Comparison of ENCODE assay signal across 8 cellular contexts in the genomic region with DNA sequence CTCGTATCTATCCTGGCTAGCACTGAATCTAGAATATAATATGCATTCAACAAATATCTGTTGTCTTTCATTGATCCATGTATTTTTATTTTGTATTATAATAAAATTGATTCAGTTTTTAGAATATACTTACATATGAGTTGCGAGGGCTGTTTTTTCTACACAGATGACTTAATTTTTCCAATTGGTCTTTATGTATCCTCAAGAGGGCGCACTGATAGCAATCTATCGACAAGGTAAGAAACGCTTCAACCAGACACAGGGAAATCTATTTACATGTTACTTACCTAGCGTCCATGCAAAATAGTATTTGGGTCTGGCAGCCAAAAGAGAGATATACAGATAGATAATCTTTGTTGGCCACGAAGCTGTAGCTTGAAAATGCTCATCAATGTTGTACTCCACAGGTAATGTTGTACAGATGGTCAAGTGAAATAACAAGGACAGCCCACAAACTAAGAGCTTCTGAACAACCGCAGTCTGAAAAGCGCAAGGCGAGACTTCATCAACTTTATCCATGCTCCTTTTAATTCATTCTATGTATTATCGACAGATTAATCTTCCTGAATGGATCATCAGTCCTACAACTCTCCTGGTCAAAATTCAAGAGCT. TPM values are rescaled to one million over a fixed set of nuclear protein-coding genes. Genes with fewer than 3 reads are reported as not detected.
DNase-seq lines count a peak whose midpoint lies in the region; ATAC-seq and TF ChIP-seq lines count a peak whose summit lies in the region.

No MANE protein-coding gene starts in this region.

- H3K4me3 ChIP-seq in HFF-Myc (replicated peaks; ENCODE audit: low read depth, low read length) (no peak overlapping the region), choroid plexus epithelial cell (ENCODE audit: low read depth, low read length) (no peak overlapping the region)

- ATAC-seq in HG03469 (IDR thresholded peaks at IDR 0.05; ENCODE audit: unreplicated experiment) (no peak), GM18505 (IDR thresholded peaks at IDR 0.05; ENCODE audit: unreplicated experiment) (no peak)

- no peak for TF ChIP-seq POLR2A in GM18505 (IDR thresholded peaks at IDR 0.05; ENCODE audit: borderline replicate concordance, extremely low read depth, insufficient read depth, insufficient read length)

- TF ChIP-seq CTCF in HFF-Myc (IDR thresholded peaks at IDR 0.05; ENCODE audit: low read depth, low read length, missing control alignments) (peak; percentile 56), choroid plexus epithelial cell (conservative IDR thresholded peaks at IDR 0.05; ENCODE audit: low read depth, low read length) (peak; percentile 67)

- in situ Hi-C loops in Caki2 (cut with HindIII; ENCODE audit: low pct_unique_long_range_greater_than_20kb, low sequenced_read_pairs) = no loop called here

- DNase-seq in Caki2 (ENCODE audit: low read depth) (peak; percentile 27), HFF-Myc (ENCODE audit: extremely low read depth, low read depth) (peak; percentile 30), NCI-H69 (lab: John Stamatoyannopoulos, UW) (peak; percentile 73), choroid plexus epithelial cell (ENCODE audit: low read depth) (peak; percentile 87), myocyte (ENCODE audit: low read depth) (peak; percentile 62)
- DNase-seq in activated effector memory CD4-positive, alpha-beta T cell treated with Interleukin-2 at 50 U/mL for 16 hours = no peak

RNA-seq across cellular contexts. Expression of a gene that starts 35.5 kb away (rescaled TPM):
- 12.4 and 17.8 TPM in 2 replicates for total RNA-seq in Caki2 (2014; rRNA removed; shearing (Covaris generic); ENCODE audit: low replicate concordance)
- total RNA-seq in myocyte = 49.9 and 62.0 TPM in 2 replicates
- 23.9 TPM for polyA plus RNA-seq in myocyte (2012)
